Comparison of ENCODE assay signal across 8 cellular contexts in genomic region chr20:33674294-33675126, GRCh38. TPM values are rescaled to one million over a fixed set of nuclear protein-coding genes. Genes with fewer than 3 reads are reported as not detected.
A peak's percentile ranks its signal among the peaks of the same experiment; 100 is the strongest.
DNase-seq lines count a peak whose midpoint lies in the region; ATAC-seq and TF ChIP-seq lines count a peak whose summit lies in the region.

Gene NECAB3, minus strand, starts transcription at chr20:33674428. Its CDS starts 76 bp downstream, at chr20:33674352.

- peaks cover 10% of the 10 kb centered on the region for H3K79me2 ChIP-seq in Loucy (ENCODE audit: insufficient read depth, low read length)

- H3K27me3 Mint-ChIP-seq in Calu3 (ENCODE audit: unreplicated experiment) = no peaks in the 10 kb centered on the region
- no peaks in the 10 kb centered on the region for H3K27me3 Mint-ChIP-seq in osteocyte (ENCODE audit: unreplicated experiment)

- DNase-seq in Calu3 = peak; percentile 95
- DNase-seq in SK-N-MC (ENCODE audit: low read depth, low spot score) = no peak
- DNase-seq in cardiac septum (ENCODE audit: low spot score) = peak; percentile 91
- peak; percentile 92 for DNase-seq in osteocyte (ENCODE audit: extremely low spot score, unreplicated experiment)
- no peak for DNase-seq in foreskin melanocyte

- BruUV-seq in Calu3 (replicated peaks; lab: Mats Ljungman, UMichigan) = no TSS peak

- H3K27ac ChIP-seq in SK-N-MC (peak within 1 kb of the TSS; percentile 90), adipose tissue (ENCODE audit: low read depth, low read length) (peak within 1 kb of the TSS; percentile 75)

- H3K9ac ChIP-seq in Loucy (ENCODE audit: low read depth, low read length, poor library complexity, severe bottlenecking) (peak within 1 kb of the TSS; percentile 91), SK-N-MC (ENCODE audit: insufficient read length) (peak within 1 kb of the TSS; percentile 87)

- peak within 1 kb of the TSS; percentile 68 for H3K27ac Mint-ChIP-seq in Calu3 (ENCODE audit: unreplicated experiment)
- peak within 1 kb of the TSS; percentile 71 for H3K27ac Mint-ChIP-seq in osteocyte (ENCODE audit: unreplicated experiment)

- peak; percentile 62 for ATAC-seq in GM21515 (IDR thresholded peaks at IDR 0.05; ENCODE audit: unreplicated experiment)

- peaks cover 34% of the 10 kb centered on the region; the same call in 1 of the 2 replicates for H3K36me3 ChIP-seq in Loucy (ENCODE audit: insufficient read depth, low read length)
- peaks cover 20% of the 10 kb centered on the region for H3K36me3 ChIP-seq in SK-N-MC (ENCODE audit: insufficient read depth, low read length)

- H3K36me3 Mint-ChIP-seq in Calu3 (ENCODE audit: insufficient read depth, unreplicated experiment) (peaks cover 58% of the 10 kb centered on the region), osteocyte (ENCODE audit: unreplicated experiment) (no peaks in the 10 kb centered on the region)

- no peaks in the 10 kb centered on the region for H3K27me3 ChIP-seq in Loucy (ENCODE audit: insufficient read depth, low read length, poor library complexity, severe bottlenecking)

- H2AFZ ChIP-seq in Loucy (ENCODE audit: low read length) = peak within 1 kb of the TSS; percentile 83

- no peaks in the 10 kb centered on the region for H3K9me2 ChIP-seq in Loucy (replicated peaks; ENCODE audit: low read depth, low read length)

- H3K9me3 ChIP-seq in Loucy (ENCODE audit: insufficient read depth, low read depth, low read length) (no peaks in the 10 kb centered on the region), SK-N-MC (ENCODE audit: low read depth, low read length) (no peaks in the 10 kb centered on the region)

- H3K4me3 ChIP-seq in Loucy (ENCODE audit: low read length, poor library complexity, severe bottlenecking) = peak within 1 kb of the TSS; percentile 94
- peak within 1 kb of the TSS; percentile 87 for H3K4me3 ChIP-seq in SK-N-MC

- peaks cover 18% of the 10 kb centered on the region for H3K4me1 Mint-ChIP-seq in Calu3 (ENCODE audit: low read depth, unreplicated experiment)
- peaks cover 34% of the 10 kb centered on the region for H3K4me1 Mint-ChIP-seq in osteocyte (ENCODE audit: unreplicated experiment)

- 5 to 6% (median 5%) methylated on average over 51 to 73 of the region's 73 CpGs for WGBS in adipose tissue, 3 donors

- intact Hi-C loops in Calu3 (cut with micrococcal nuclease; ENCODE audit: unreplicated experiment) = no loop called here
- intact Hi-C loops in cardiac septum (cut with DNase I) = loop anchor here (2.0 kb wide), 1 partner anchor 58 kb away; no protein-coding TSS in a partner anchor

- H3K4me2 ChIP-seq in Loucy (ENCODE audit: low read depth, low read length, poor library complexity, severe bottlenecking) = peak within 1 kb of the TSS; percentile 97

- H3K9me3 Mint-ChIP-seq in Calu3 (ENCODE audit: low read depth, unreplicated experiment) = no peaks in the 10 kb centered on the region
- H3K9me3 Mint-ChIP-seq in osteocyte (ENCODE audit: unreplicated experiment) = no peaks in the 10 kb centered on the region

- no peaks in the 10 kb centered on the region for H3F3A ChIP-seq in Loucy (ENCODE audit: low read depth)

- TF ChIP-seq CTCF in Calu3 (IDR thresholded peaks at IDR 0.05; ENCODE audit: unreplicated experiment) (no peak), Loucy (conservative IDR thresholded peaks at IDR 0.05; ENCODE audit: low read length) (no peak), osteocyte (IDR thresholded peaks at IDR 0.05) (no peak)

- CTCF ChIA-PET in Calu3 (lab: Charles Lee) = no interaction called here

- peaks cover 20% of the 10 kb centered on the region for H3K4me1 ChIP-seq in Loucy (ENCODE audit: insufficient read depth, low read length, poor library complexity, severe bottlenecking)

- H4K20me1 ChIP-seq in Loucy (ENCODE audit: insufficient read depth, low read length, poor library complexity, severe bottlenecking) = peaks cover 3% of the 10 kb centered on the region

- H3K4me3 Mint-ChIP-seq in Calu3 (ENCODE audit: low read depth, unreplicated experiment) (peak within 1 kb of the TSS; percentile 94), osteocyte (ENCODE audit: unreplicated experiment) (peak within 1 kb of the TSS; percentile 86)

RNA-seq across cellular contexts. Expression of gene NECAB3, which starts in this region (rescaled TPM):
- total RNA-seq in Calu3 (2022) = 65.5 and 80.8 TPM in 2 replicates
- polyA plus RNA-seq in adipose tissue = 10 to 100 TPM; 14.6 to 25.7 (median 19.6) TPM
- 77.0 TPM for total RNA-seq in cardiac septum
- total RNA-seq in osteocyte = 29.1 and 30.0 TPM in 2 replicates

Comparison
In these comparisons a context has a peak if more than half of its experiments do, and no peak if none do; other contexts are left out.
1. DNase-seq: peak in Calu3 (single experiment), cardiac septum (single experiment) and osteocyte (single experiment); none in SK-N-MC (single experiment) and foreskin melanocyte (single experiment).